1 cellular context compared by ENCODE assay signal in the genomic region with DNA sequence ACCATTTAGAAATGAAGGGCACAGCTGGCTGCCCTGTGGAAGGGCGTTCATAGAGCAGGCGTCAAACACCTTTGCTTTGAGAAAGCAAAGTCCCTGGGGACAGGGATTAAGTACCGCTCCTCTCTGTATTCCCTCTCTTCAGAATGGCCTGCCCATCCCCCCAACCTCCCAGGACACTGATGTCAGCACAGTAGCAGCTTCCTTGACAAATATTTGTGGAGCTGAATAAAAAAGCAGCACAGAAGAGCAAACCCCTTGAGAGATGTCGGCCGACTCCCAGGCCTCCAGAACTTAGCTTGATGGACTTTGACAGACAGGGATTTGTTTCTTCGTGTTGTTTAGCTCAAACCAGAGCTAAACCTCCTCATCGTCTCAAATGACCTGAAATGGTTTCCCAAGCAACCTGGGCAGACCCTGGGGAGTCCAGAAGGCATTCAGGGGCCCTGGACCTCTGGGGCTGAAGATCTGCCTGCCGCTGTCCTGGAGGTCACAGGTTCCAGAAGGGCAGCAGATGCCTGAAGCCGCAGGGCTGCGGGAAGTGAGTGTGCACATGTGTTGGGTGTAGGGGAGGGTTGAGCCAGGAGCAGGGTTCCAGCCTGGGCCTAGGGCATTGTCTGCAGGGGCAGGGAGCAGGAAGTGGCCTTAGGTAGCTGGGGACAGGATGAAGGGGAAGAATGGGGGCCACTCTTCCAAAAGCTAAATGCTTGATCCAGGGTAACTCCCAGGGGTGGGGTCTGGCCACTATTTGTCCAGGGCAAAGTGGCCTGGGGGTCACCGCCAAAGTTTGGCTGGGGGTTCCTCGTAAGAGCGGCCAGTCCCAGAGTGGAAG.
A peak's percentile ranks its signal among the peaks of the same experiment; 100 is the strongest.
TF ChIP-seq lines count a peak whose summit lies in the region.

No MANE protein-coding gene starts in this region.

TF ChIP-seq in HepG2, 621 proteins besides CTCF, POLR2A, EP300 and RAD21 (continued from another document and continues in another):
- TF ChIP-seq, protein P1, sequence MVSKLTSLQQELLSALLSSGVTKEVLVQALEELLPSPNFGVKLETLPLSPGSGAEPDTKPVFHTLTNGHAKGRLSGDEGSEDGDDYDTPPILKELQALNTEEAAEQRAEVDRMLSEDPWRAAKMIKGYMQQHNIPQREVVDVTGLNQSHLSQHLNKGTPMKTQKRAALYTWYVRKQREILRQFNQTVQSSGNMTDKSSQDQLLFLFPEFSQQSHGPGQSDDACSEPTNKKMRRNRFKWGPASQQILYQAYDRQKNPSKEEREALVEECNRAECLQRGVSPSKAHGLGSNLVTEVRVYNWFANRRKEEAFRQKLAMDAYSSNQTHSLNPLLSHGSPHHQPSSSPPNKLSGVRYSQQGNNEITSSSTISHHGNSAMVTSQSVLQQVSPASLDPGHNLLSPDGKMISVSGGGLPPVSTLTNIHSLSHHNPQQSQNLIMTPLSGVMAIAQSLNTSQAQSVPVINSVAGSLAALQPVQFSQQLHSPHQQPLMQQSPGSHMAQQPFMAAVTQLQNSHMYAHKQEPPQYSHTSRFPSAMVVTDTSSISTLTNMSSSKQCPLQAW (CRISPR knock-in tag; IDR thresholded peaks at IDR 0.05) = peak; percentile 81
- TF ChIP-seq ZNF264 (CRISPR knock-in tag; IDR thresholded peaks at IDR 0.05) = no peak; the same call in 1 of the 2 replicates
- no peak for TF ChIP-seq ZNF670 (CRISPR knock-in tag; IDR thresholded peaks at IDR 0.05; ENCODE audit: borderline replicate concordance)
- TF ChIP-seq ATF7 (IDR thresholded peaks at IDR 0.05) = no peak
- TF ChIP-seq ATF7 (CRISPR knock-in tag; IDR thresholded peaks at IDR 0.05) = peak; percentile 33; the same call in 1 of the 2 replicates
- TF ChIP-seq ATM (IDR thresholded peaks at IDR 0.05; ENCODE audit: borderline replicate concordance) = no peak
- TF ChIP-seq ZNF550 (CRISPR knock-in tag; IDR thresholded peaks at IDR 0.05; ENCODE audit: borderline replicate concordance) = no peak
- TF ChIP-seq CHD4 (IDR thresholded peaks at IDR 0.05; ENCODE audit: borderline replicate concordance, low read length) = no peak
- TF ChIP-seq, protein P2, sequence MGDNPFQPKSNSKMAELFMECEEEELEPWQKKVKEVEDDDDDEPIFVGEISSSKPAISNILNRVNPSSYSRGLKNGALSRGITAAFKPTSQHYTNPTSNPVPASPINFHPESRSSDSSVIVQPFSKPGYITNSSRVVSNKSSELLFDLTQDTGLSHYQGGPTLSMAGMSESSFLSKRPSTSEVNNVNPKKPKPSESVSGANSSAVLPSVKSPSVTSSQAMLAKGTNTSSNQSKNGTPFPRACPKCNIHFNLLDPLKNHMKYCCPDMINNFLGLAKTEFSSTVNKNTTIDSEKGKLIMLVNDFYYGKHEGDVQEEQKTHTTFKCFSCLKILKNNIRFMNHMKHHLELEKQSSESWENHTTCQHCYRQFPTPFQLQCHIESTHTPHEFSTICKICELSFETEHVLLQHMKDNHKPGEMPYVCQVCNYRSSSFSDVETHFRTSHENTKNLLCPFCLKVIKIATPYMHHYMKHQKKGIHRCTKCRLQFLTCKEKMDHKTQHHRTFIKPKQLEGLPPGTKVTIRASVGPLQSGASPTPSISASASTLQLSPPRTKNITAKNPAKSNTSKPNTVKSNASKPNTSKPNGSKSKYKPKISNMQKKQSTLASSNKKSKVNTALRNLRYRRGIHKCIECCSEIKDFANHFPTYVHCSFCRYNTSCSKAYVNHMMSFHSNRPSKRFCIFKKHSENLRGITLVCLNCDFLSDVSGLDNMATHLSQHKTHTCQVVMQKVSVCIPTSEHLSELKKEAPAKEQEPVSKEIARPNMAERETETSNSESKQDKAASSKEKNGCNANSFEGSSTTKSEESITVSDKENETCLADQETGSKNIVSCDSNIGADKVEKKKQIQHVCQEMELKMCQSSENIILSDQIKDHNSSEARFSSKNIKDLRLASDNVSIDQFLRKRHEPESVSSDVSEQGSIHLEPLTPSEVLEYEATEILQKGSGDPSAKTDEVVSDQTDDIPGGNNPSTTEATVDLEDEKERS (CRISPR knock-in tag; IDR thresholded peaks at IDR 0.05) = no peak
- peak; percentile 69; the same call in 1 of the 2 replicates for TF ChIP-seq ZNF709 (CRISPR knock-in tag; IDR thresholded peaks at IDR 0.05)
- peak; percentile 33; the same call in 1 of the 2 replicates for TF ChIP-seq IRF2 (CRISPR knock-in tag; IDR thresholded peaks at IDR 0.05)
- TF ChIP-seq ZNF644 (CRISPR knock-in tag; IDR thresholded peaks at IDR 0.05; ENCODE audit: low read depth) = 0 out of 2 replicates have a peak, but pooled peaks have one; percentile 18
- peak; percentile 77; the same call in 1 of the 2 replicates for TF ChIP-seq ZNF547 (CRISPR knock-in tag; IDR thresholded peaks at IDR 0.05)
- TF ChIP-seq YEATS4 (CRISPR knock-in tag; IDR thresholded peaks at IDR 0.05; ENCODE audit: borderline replicate concordance) = peak; percentile 58; the same call in 1 of the 2 replicates
- TF ChIP-seq SRSF9 (IDR thresholded peaks at IDR 0.05; ENCODE audit: borderline replicate concordance, insufficient read depth, low read depth, low read length, poor library complexity, severe bottlenecking) = no peak
- no peak for TF ChIP-seq KDM4B (CRISPR knock-in tag; IDR thresholded peaks at IDR 0.05)
- TF ChIP-seq TBL1XR1 (IDR thresholded peaks at IDR 0.05; ENCODE audit: borderline replicate concordance, low read length, partially characterized antibody) = no peak
- TF ChIP-seq NFIC (IDR thresholded peaks at IDR 0.05; ENCODE audit: low read length) = no peak
- TF ChIP-seq, protein P3, sequence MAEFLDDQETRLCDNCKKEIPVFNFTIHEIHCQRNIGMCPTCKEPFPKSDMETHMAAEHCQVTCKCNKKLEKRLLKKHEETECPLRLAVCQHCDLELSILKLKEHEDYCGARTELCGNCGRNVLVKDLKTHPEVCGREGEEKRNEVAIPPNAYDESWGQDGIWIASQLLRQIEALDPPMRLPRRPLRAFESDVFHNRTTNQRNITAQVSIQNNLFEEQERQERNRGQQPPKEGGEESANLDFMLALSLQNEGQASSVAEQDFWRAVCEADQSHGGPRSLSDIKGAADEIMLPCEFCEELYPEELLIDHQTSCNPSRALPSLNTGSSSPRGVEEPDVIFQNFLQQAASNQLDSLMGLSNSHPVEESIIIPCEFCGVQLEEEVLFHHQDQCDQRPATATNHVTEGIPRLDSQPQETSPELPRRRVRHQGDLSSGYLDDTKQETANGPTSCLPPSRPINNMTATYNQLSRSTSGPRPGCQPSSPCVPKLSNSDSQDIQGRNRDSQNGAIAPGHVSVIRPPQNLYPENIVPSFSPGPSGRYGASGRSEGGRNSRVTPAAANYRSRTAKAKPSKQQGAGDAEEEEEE (CRISPR knock-in tag; IDR thresholded peaks at IDR 0.05; ENCODE audit: borderline replicate concordance) = no peak
- 0 out of 2 replicates have a peak, but pooled peaks have one; percentile 68 for TF ChIP-seq ZNF616 (CRISPR knock-in tag; IDR thresholded peaks at IDR 0.05; ENCODE audit: low read depth)
- TF ChIP-seq ZBTB3 (CRISPR knock-in tag; IDR thresholded peaks at IDR 0.05; ENCODE audit: borderline replicate concordance, low read depth) = no peak
- no peak for TF ChIP-seq NFRKB (IDR thresholded peaks at IDR 0.05)
- TF ChIP-seq, protein P4, sequence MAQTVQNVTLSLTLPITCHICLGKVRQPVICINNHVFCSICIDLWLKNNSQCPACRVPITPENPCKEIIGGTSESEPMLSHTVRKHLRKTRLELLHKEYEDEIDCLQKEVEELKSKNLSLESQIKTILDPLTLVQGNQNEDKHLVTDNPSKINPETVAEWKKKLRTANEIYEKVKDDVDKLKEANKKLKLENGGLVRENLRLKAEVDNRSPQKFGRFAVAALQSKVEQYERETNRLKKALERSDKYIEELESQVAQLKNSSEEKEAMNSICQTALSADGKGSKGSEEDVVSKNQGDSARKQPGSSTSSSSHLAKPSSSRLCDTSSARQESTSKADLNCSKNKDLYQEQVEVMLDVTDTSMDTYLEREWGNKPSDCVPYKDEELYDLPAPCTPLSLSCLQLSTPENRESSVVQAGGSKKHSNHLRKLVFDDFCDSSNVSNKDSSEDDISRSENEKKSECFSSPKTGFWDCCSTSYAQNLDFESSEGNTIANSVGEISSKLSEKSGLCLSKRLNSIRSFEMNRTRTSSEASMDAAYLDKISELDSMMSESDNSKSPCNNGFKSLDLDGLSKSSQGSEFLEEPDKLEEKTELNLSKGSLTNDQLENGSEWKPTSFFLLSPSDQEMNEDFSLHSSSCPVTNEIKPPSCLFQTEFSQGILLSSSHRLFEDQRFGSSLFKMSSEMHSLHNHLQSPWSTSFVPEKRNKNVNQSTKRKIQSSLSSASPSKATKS (CRISPR knock-in tag; IDR thresholded peaks at IDR 0.05) = no peak
- TF ChIP-seq HDAC2 (CRISPR knock-in tag; IDR thresholded peaks at IDR 0.05) = peak; percentile 76
- TF ChIP-seq, protein P5, sequence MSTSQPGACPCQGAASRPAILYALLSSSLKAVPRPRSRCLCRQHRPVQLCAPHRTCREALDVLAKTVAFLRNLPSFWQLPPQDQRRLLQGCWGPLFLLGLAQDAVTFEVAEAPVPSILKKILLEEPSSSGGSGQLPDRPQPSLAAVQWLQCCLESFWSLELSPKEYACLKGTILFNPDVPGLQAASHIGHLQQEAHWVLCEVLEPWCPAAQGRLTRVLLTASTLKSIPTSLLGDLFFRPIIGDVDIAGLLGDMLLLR (CRISPR knock-in tag; IDR thresholded peaks at IDR 0.05) = 0 out of 2 replicates have a peak, but pooled peaks have one; percentile 9
- TF ChIP-seq ZNF556 (CRISPR knock-in tag; IDR thresholded peaks at IDR 0.05; ENCODE audit: borderline replicate concordance) = peak; percentile 61; the same call in 1 of the 2 replicates
- TF ChIP-seq, protein P6, sequence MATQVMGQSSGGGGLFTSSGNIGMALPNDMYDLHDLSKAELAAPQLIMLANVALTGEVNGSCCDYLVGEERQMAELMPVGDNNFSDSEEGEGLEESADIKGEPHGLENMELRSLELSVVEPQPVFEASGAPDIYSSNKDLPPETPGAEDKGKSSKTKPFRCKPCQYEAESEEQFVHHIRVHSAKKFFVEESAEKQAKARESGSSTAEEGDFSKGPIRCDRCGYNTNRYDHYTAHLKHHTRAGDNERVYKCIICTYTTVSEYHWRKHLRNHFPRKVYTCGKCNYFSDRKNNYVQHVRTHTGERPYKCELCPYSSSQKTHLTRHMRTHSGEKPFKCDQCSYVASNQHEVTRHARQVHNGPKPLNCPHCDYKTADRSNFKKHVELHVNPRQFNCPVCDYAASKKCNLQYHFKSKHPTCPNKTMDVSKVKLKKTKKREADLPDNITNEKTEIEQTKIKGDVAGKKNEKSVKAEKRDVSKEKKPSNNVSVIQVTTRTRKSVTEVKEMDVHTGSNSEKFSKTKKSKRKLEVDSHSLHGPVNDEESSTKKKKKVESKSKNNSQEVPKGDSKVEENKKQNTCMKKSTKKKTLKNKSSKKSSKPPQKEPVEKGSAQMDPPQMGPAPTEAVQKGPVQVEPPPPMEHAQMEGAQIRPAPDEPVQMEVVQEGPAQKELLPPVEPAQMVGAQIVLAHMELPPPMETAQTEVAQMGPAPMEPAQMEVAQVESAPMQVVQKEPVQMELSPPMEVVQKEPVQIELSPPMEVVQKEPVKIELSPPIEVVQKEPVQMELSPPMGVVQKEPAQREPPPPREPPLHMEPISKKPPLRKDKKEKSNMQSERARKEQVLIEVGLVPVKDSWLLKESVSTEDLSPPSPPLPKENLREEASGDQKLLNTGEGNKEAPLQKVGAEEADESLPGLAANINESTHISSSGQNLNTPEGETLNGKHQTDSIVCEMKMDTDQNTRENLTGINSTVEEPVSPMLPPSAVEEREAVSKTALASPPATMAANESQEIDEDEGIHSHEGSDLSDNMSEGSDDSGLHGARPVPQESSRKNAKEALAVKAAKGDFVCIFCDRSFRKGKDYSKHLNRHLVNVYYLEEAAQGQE (IDR thresholded peaks at IDR 0.05; ENCODE audit: borderline replicate concordance in 1 of 2, low read depth in 1 of 2, low read length in 2 of 2) = no peak
- TF ChIP-seq ZNF577 (CRISPR knock-in tag; IDR thresholded peaks at IDR 0.05; ENCODE audit: borderline replicate concordance, low read depth) = no peak
- TF ChIP-seq ZNF3 (CRISPR knock-in tag; IDR thresholded peaks at IDR 0.05) = peak; percentile 65; the same call in 1 of the 2 replicates
- TF ChIP-seq NFKB2 (CRISPR knock-in tag; IDR thresholded peaks at IDR 0.05; ENCODE audit: borderline replicate concordance) = no peak
- TF ChIP-seq SMARCC2 (IDR thresholded peaks at IDR 0.05) = no peak
- TF ChIP-seq HNRNPL (IDR thresholded peaks at IDR 0.05; ENCODE audit: low read depth, low read length) = peak; percentile 87
- no peak; the same call in 1 of the 2 replicates for TF ChIP-seq XBP1 (CRISPR knock-in tag; IDR thresholded peaks at IDR 0.05)
